ENCODE assay signal across 1 cellular context in the genomic region with DNA sequence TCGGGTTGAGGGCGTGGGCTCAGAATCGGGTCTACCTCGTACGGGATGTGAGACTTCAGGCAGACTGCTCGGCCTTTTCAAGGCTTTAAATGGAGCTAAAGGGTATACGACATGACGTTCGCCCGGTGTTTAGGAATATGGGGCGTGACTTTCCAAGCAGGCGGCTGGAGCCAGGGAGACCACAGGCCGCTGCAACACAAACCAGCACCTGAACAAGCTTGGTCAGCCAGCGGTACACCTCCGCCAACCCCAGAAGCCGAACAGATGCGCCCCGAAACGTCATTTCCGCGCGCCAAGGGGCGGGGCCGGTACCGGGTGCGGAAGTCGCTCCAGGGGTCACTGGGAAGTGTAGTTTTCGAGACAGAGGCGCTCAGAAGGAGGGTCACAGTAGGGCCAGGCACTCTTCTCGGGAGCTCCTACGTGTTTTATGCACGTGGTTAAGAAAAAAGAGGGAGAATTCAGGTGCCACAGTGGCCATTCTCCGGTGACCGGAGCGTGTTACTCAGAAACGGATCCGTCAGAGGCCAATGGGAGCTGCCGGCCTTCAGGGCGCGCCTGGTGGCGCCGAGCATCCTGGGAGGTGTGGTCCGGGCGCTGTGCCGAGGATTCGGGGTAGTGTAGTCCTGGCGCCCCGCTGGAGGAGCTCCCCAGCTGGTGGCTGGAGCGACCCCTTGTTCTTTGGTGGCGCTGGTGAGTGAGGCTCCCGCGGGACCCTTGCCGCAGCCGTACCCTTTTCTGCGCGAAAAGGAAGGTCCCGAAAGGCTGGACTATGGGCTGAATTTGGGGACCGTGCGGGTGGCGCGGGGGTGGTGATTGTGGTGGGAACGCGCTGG.
TF ChIP-seq lines count a peak whose summit lies in the region.

A gene (plus strand): TSS at position 613 of the 833 bp plus-strand sequence. CDS start 17,160 bp downstream, outside the sequence.

TF ChIP-seq in HepG2, 621 proteins besides CTCF, POLR2A, EP300 and RAD21 (continued from another document and continues in another):
- TF ChIP-seq, protein P1, sequence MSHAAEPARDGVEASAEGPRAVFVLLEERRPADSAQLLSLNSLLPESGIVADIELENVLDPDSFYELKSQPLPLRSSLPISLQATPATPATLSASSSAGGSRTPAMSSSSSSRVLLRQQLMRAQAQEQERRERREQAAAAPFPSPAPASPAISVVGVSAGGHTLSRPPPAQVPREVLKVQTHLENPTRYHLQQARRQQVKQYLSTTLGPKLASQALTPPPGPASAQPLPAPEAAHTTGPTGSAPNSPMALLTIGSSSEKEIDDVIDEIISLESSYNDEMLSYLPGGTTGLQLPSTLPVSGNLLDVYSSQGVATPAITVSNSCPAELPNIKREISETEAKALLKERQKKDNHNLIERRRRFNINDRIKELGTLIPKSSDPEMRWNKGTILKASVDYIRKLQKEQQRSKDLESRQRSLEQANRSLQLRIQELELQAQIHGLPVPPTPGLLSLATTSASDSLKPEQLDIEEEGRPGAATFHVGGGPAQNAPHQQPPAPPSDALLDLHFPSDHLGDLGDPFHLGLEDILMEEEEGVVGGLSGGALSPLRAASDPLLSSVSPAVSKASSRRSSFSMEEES (CRISPR knock-in tag; IDR thresholded peaks at IDR 0.05) = no peak
- TF ChIP-seq, protein P2, sequence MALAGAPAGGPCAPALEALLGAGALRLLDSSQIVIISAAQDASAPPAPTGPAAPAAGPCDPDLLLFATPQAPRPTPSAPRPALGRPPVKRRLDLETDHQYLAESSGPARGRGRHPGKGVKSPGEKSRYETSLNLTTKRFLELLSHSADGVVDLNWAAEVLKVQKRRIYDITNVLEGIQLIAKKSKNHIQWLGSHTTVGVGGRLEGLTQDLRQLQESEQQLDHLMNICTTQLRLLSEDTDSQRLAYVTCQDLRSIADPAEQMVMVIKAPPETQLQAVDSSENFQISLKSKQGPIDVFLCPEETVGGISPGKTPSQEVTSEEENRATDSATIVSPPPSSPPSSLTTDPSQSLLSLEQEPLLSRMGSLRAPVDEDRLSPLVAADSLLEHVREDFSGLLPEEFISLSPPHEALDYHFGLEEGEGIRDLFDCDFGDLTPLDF (CRISPR knock-in tag; IDR thresholded peaks at IDR 0.05) = peak; percentile 95
- no peak for TF ChIP-seq HMG20A (CRISPR knock-in tag; IDR thresholded peaks at IDR 0.05; ENCODE audit: borderline replicate concordance)
- TF ChIP-seq DNMT1 (CRISPR knock-in tag; IDR thresholded peaks at IDR 0.05) = peak; percentile 83
- TF ChIP-seq, protein P3, sequence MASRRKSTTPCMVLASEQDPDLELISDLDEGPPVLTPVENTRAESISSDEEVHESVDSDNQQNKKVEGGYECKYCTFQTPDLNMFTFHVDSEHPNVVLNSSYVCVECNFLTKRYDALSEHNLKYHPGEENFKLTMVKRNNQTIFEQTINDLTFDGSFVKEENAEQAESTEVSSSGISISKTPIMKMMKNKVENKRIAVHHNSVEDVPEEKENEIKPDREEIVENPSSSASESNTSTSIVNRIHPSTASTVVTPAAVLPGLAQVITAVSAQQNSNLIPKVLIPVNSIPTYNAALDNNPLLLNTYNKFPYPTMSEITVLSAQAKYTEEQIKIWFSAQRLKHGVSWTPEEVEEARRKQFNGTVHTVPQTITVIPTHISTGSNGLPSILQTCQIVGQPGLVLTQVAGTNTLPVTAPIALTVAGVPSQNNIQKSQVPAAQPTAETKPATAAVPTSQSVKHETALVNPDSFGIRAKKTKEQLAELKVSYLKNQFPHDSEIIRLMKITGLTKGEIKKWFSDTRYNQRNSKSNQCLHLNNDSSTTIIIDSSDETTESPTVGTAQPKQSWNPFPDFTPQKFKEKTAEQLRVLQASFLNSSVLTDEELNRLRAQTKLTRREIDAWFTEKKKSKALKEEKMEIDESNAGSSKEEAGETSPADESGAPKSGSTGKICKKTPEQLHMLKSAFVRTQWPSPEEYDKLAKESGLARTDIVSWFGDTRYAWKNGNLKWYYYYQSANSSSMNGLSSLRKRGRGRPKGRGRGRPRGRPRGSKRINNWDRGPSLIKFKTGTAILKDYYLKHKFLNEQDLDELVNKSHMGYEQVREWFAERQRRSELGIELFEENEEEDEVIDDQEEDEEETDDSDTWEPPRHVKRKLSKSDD (CRISPR knock-in tag; IDR thresholded peaks at IDR 0.05; ENCODE audit: low read depth) = peak; percentile 74; the same call in 1 of the 2 replicates
- TF ChIP-seq SIN3A (IDR thresholded peaks at IDR 0.05; ENCODE audit: borderline replicate concordance, low read depth, low read length) = peak; percentile 91
- TF ChIP-seq, protein P4, sequence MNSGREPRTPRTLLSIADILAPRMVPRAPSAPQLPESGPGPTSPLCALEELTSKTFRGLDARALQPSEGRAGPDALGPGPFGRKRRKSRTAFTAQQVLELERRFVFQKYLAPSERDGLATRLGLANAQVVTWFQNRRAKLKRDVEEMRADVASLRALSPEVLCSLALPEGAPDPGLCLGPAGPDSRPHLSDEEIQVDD (CRISPR knock-in tag; IDR thresholded peaks at IDR 0.05; ENCODE audit: borderline replicate concordance) = peak; percentile 38; the same call in 1 of the 2 replicates
- peak; percentile 97; the same call in 1 of the 2 replicates for TF ChIP-seq RARG (CRISPR knock-in tag; IDR thresholded peaks at IDR 0.05; ENCODE audit: low read depth)
- TF ChIP-seq ZNF333 (CRISPR knock-in tag; IDR thresholded peaks at IDR 0.05; ENCODE audit: borderline replicate concordance) = peak; percentile 95
- TF ChIP-seq ARNTL (CRISPR knock-in tag; IDR thresholded peaks at IDR 0.05) = peak; percentile 81; the same call in 1 of the 2 replicates
- peak; percentile 98 for TF ChIP-seq SNAI1 (CRISPR knock-in tag; IDR thresholded peaks at IDR 0.05; ENCODE audit: borderline replicate concordance)
- TF ChIP-seq ZNF746 (CRISPR knock-in tag; IDR thresholded peaks at IDR 0.05) = no peak; the same call in 1 of the 2 replicates
- TF ChIP-seq CHCHD3 (CRISPR knock-in tag; IDR thresholded peaks at IDR 0.05) = peak; percentile 61; the same call in 1 of the 2 replicates
- TF ChIP-seq ZNF552 (CRISPR knock-in tag; IDR thresholded peaks at IDR 0.05; ENCODE audit: borderline replicate concordance) = peak; percentile 82
- TF ChIP-seq, protein P5, sequence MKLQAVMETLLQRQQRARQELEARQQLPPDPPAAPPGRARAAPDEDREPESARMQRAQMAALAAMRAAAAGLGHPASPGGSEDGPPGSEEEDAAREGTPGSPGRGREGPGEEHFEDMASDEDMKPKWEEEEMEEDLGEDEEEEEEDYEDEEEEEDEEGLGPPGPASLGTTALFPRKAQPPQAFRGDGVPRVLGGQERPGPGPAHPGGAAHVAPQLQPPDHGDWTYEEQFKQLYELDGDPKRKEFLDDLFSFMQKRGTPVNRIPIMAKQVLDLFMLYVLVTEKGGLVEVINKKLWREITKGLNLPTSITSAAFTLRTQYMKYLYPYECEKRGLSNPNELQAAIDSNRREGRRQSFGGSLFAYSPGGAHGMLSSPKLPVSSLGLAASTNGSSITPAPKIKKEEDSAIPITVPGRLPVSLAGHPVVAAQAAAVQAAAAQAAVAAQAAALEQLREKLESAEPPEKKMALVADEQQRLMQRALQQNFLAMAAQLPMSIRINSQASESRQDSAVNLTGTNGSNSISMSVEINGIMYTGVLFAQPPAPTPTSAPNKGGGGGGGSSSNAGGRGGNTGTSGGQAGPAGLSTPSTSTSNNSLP (IDR thresholded peaks at IDR 0.05; ENCODE audit: low read depth, low read length) = no peak
- peak; percentile 99 for TF ChIP-seq THAP11 (CRISPR knock-in tag; IDR thresholded peaks at IDR 0.05)
- peak; percentile 99 for TF ChIP-seq ZFX (CRISPR knock-in tag; IDR thresholded peaks at IDR 0.05; ENCODE audit: low read depth)
- TF ChIP-seq FOXK2 (IDR thresholded peaks at IDR 0.05) = no peak
- TF ChIP-seq, protein P6, sequence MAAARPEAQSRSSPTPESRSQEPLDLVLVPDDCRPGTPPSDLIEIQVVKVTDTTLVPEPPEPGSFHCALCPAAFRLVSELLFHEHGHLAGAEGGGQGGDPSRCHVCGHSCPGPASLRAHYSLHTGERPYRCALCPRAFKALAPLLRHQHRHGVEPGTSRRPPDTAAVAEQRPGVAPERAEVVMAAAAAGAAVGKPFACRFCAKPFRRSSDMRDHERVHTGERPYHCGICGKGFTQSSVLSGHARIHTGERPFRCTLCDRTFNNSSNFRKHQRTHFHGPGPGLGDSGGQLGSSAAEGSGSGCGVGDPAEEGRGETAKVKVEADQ (CRISPR knock-in tag; IDR thresholded peaks at IDR 0.05; ENCODE audit: borderline replicate concordance) = peak; percentile 57; the same call in 1 of the 2 replicates
- peak; percentile 69; the same call in 1 of the 2 replicates for TF ChIP-seq FOXJ3 (CRISPR knock-in tag; IDR thresholded peaks at IDR 0.05; ENCODE audit: borderline replicate concordance)
- no peak for TF ChIP-seq PRPF4 (IDR thresholded peaks at IDR 0.05; ENCODE audit: low read depth, low read length, poor library complexity, severe bottlenecking)
- no peak for TF ChIP-seq EZH2 (conservative IDR thresholded peaks at IDR 0.05; ENCODE audit: low read depth, low read length)
- TF ChIP-seq ZBTB42 (CRISPR knock-in tag; IDR thresholded peaks at IDR 0.05) = peak; percentile 98
- TF ChIP-seq, protein P7, sequence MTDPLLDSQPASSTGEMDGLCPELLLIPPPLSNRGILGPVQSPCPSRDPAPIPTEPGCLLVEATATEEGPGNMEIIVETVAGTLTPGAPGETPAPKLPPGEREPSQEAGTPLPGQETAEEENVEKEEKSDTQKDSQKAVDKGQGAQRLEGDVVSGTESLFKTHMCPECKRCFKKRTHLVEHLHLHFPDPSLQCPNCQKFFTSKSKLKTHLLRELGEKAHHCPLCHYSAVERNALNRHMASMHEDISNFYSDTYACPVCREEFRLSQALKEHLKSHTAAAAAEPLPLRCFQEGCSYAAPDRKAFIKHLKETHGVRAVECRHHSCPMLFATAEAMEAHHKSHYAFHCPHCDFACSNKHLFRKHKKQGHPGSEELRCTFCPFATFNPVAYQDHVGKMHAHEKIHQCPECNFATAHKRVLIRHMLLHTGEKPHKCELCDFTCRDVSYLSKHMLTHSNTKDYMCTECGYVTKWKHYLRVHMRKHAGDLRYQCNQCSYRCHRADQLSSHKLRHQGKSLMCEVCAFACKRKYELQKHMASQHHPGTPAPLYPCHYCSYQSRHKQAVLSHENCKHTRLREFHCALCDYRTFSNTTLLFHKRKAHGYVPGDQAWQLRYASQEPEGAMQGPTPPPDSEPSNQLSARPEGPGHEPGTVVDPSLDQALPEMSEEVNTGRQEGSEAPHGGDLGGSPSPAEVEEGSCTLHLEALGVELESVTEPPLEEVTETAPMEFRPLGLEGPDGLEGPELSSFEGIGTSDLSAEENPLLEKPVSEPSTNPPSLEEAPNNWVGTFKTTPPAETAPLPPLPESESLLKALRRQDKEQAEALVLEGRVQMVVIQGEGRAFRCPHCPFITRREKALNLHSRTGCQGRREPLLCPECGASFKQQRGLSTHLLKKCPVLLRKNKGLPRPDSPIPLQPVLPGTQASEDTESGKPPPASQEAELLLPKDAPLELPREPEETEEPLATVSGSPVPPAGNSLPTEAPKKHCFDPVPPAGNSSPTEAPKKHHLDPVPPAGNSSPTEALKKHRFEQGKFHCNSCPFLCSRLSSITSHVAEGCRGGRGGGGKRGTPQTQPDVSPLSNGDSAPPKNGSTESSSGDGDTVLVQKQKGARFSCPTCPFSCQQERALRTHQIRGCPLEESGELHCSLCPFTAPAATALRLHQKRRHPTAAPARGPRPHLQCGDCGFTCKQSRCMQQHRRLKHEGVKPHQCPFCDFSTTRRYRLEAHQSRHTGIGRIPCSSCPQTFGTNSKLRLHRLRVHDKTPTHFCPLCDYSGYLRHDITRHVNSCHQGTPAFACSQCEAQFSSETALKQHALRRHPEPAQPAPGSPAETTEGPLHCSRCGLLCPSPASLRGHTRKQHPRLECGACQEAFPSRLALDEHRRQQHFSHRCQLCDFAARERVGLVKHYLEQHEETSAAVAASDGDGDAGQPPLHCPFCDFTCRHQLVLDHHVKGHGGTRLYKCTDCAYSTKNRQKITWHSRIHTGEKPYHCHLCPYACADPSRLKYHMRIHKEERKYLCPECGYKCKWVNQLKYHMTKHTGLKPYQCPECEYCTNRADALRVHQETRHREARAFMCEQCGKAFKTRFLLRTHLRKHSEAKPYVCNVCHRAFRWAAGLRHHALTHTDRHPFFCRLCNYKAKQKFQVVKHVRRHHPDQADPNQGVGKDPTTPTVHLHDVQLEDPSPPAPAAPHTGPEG (CRISPR knock-in tag; IDR thresholded peaks at IDR 0.05) = no peak; the same call in none of the 2 replicates
- TF ChIP-seq KLF11 (CRISPR knock-in tag; IDR thresholded peaks at IDR 0.05) = peak; percentile 65
- peak; percentile 72; the same call in 1 of the 2 replicates for TF ChIP-seq ZSCAN22 (CRISPR knock-in tag; IDR thresholded peaks at IDR 0.05)
- peak; percentile 82; the same call in 1 of the 2 replicates for TF ChIP-seq ZNF343 (CRISPR knock-in tag; IDR thresholded peaks at IDR 0.05)
- TF ChIP-seq, protein P8, sequence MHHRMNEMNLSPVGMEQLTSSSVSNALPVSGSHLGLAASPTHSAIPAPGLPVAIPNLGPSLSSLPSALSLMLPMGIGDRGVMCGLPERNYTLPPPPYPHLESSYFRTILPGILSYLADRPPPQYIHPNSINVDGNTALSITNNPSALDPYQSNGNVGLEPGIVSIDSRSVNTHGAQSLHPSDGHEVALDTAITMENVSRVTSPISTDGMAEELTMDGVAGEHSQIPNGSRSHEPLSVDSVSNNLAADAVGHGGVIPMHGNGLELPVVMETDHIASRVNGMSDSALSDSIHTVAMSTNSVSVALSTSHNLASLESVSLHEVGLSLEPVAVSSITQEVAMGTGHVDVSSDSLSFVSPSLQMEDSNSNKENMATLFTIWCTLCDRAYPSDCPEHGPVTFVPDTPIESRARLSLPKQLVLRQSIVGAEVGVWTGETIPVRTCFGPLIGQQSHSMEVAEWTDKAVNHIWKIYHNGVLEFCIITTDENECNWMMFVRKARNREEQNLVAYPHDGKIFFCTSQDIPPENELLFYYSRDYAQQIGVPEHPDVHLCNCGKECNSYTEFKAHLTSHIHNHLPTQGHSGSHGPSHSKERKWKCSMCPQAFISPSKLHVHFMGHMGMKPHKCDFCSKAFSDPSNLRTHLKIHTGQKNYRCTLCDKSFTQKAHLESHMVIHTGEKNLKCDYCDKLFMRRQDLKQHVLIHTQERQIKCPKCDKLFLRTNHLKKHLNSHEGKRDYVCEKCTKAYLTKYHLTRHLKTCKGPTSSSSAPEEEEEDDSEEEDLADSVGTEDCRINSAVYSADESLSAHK (CRISPR knock-in tag; IDR thresholded peaks at IDR 0.05; ENCODE audit: borderline replicate concordance) = 0 out of 2 replicates have a peak, but pooled peaks have one; percentile 31
- peak; percentile 3 for TF ChIP-seq YY1 (IDR thresholded peaks at IDR 0.05; ENCODE audit: insufficient read depth, insufficient replicate concordance, low read depth, low read length)
- TF ChIP-seq, protein P9, sequence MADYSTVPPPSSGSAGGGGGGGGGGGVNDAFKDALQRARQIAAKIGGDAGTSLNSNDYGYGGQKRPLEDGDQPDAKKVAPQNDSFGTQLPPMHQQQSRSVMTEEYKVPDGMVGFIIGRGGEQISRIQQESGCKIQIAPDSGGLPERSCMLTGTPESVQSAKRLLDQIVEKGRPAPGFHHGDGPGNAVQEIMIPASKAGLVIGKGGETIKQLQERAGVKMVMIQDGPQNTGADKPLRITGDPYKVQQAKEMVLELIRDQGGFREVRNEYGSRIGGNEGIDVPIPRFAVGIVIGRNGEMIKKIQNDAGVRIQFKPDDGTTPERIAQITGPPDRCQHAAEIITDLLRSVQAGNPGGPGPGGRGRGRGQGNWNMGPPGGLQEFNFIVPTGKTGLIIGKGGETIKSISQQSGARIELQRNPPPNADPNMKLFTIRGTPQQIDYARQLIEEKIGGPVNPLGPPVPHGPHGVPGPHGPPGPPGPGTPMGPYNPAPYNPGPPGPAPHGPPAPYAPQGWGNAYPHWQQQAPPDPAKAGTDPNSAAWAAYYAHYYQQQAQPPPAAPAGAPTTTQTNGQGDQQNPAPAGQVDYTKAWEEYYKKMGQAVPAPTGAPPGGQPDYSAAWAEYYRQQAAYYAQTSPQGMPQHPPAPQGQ (CRISPR knock-in tag; IDR thresholded peaks at IDR 0.05; ENCODE audit: borderline replicate concordance) = 0 out of 2 replicates have a peak, but pooled peaks have one; percentile 66
- peak; percentile 97 for TF ChIP-seq ZFY (CRISPR knock-in tag; IDR thresholded peaks at IDR 0.05)
- 0 out of 2 replicates have a peak, but pooled peaks have one; percentile 14 for TF ChIP-seq ZNF850 (CRISPR knock-in tag; conservative IDR thresholded peaks at IDR 0.05)
- no peak for TF ChIP-seq HNRNPUL1 (IDR thresholded peaks at IDR 0.05; ENCODE audit: low read depth, low read length)
- TF ChIP-seq MIER3 (CRISPR knock-in tag; IDR thresholded peaks at IDR 0.05; ENCODE audit: borderline replicate concordance) = peak; percentile 84
